Comparison of ENCODE assay signal across 8 cellular contexts in genomic region chr11:121655481-121656332, GRCh38.
DNase-seq lines count a peak whose midpoint lies in the region; ATAC-seq and TF ChIP-seq lines count a peak whose summit lies in the region.

No MANE protein-coding gene starts in this region.

- ATAC-seq in HG02610 (IDR thresholded peaks at IDR 0.05; ENCODE audit: unreplicated experiment) (peak; percentile 90), left cardiac atrium (peak; percentile 95 to 96), upper lobe of right lung (peak; percentile 96)

- H3K9me3 ChIP-seq in upper lobe of right lung = no peaks in the 10 kb centered on the region

- DNase-seq in GM12864 (ENCODE audit: low read depth) (no peak), NCI-H1092 (lab: John Stamatoyannopoulos, UW) (peak; percentile 91), T-helper 1 cell (peak; percentile 23 to 61 (median 42)), amniotic stem cell (lab: John Stamatoyannopoulos, UW) (peak; percentile 90), left cardiac atrium (peak; percentile 88), posterior vena cava (ENCODE audit: low spot score) (peak; percentile 97), upper lobe of right lung (peak; percentile 92)

- peak; percentile 88 for TF ChIP-seq CTCF in GM12864 (IDR thresholded peaks at IDR 0.05; ENCODE audit: low read depth, low read length, missing control alignments)
- peak; percentile 82 for TF ChIP-seq CTCF in upper lobe of right lung (IDR thresholded peaks at IDR 0.05)

- peak overlapping the region; percentile 43 for H3K4me3 ChIP-seq in GM12864 (ENCODE audit: low read depth, low read length)
- peak overlapping the region; percentile 59 for H3K4me3 ChIP-seq in upper lobe of right lung

- H3K27ac ChIP-seq in upper lobe of right lung = peak overlapping the region; percentile 87

- H3K27me3 ChIP-seq in upper lobe of right lung = no peaks in the 10 kb centered on the region

- intact Hi-C loops in left cardiac atrium (cut with DNase I) = loop anchor here (1.0 to 5.0 kb wide), 5 partner anchors 445 to 850 kb away; no protein-coding TSS in a partner anchor
- intact Hi-C loops in posterior vena cava (cut with DNase I) = loop anchor here (5.0 to 10.0 kb wide), 3 partner anchors 447 to 547 kb away; no protein-coding TSS in a partner anchor
- intact Hi-C loops in upper lobe of right lung (cut with DNase I) = loop anchor here (5.0 kb wide), 1 partner anchor 552 kb away; no protein-coding TSS in a partner anchor

- H3K4me1 ChIP-seq in upper lobe of right lung = peaks cover 9% of the 10 kb centered on the region

- H3K36me3 ChIP-seq in upper lobe of right lung = no peaks in the 10 kb centered on the region
